10 cellular contexts compared by ENCODE assay signal in genomic region chr14:20998674-20999366, GRCh38. TPM values are rescaled to one million over a fixed set of nuclear protein-coding genes. Genes with fewer than 3 reads are reported as not detected.
DNase-seq lines count a peak whose midpoint lies in the region; ATAC-seq and TF ChIP-seq lines count a peak whose summit lies in the region.
"Had no signal": no experiment of that assay in that cellular context is flagged by ENCODE, and none has a peak within 500 bp of the region (broad histone marks: within the 10 kb centered on the region; RNA-seq: fewer than 3 reads in every experiment).

A gene with protein sequence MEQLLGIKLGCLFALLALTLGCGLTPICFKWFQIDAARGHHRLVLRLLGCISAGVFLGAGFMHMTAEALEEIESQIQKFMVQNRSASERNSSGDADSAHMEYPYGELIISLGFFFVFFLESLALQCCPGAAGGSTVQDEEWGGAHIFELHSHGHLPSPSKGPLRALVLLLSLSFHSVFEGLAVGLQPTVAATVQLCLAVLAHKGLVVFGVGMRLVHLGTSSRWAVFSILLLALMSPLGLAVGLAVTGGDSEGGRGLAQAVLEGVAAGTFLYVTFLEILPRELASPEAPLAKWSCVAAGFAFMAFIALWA (plus strand): TSS chr14:20999293. CDS start chr14:20999447, 154 bp downstream.

- DNase-seq in ELF-1 (ENCODE audit: low read depth, low spot score) (peak; percentile 87), SK-MEL-5 (ENCODE audit: low read depth, low spot score) (peak; percentile 48), left cardiac atrium (peak; percentile 70), psoas muscle (peak in 1 of 2 donors; percentile 52), inferior parietal cortex (ENCODE audit: extremely low spot score) (no peak)
- DNase-seq in activated effector memory CD4-positive, alpha-beta T cell treated with Interleukin-2 at 50 U/mL for 16 hours, result no peak
- DNase-seq in activated CD4-positive, alpha-beta T cell treated with anti-CD3 and anti-CD28 coated beads, Interleukin-2, amount 50 U/mL, for 48 hours, result no peak
- DNase-seq: activated naive CD8-positive, alpha-beta T cell treated with anti-CD3 and anti-CD28 coated beads, Interleukin-2, amount 10 ng/mL, durations not matched to agents 7 days and 5 days had no signal

- WGBS in psoas muscle, 3 donors, result 36 to 48% (median 40%) methylated on average over 6 of the region's 6 CpGs

- peaks cover 19 to 39% of the 10 kb centered on the region in 2 donors for H3K36me3 ChIP-seq in psoas muscle (ENCODE audit: insufficient read depth in 1 of 2, low read depth in 1 of 2)

- no peaks in the 10 kb centered on the region for H3K27me3 ChIP-seq in psoas muscle (ENCODE audit: insufficient read depth in 3 of 3, low read length in 2 of 3)

- H3K9me3 ChIP-seq in psoas muscle, result no peaks in the 10 kb centered on the region

- ATAC-seq in left cardiac atrium (peak; percentile 85 to 90), psoas muscle (peak; percentile 63 to 75 (median 69)), GM21390 (IDR thresholded peaks at IDR 0.05; ENCODE audit: unreplicated experiment) (no peak)
- ATAC-seq: GM12878 had no signal

- H3K4me3 ChIP-seq in psoas muscle, result no peak within 1 kb of the TSS
- H3K4me3 ChIP-seq: GM12878 had no signal

- intact Hi-C loops in left cardiac atrium (cut with DNase I), result no loop called here
- intact Hi-C loops in psoas muscle (cut with DNase I), result no loop called here

- H3K4me1 ChIP-seq in psoas muscle, result no peaks in the 10 kb centered on the region

- H3K27ac ChIP-seq in psoas muscle, result no peak within 1 kb of the TSS

- in situ Hi-C loops in SK-MEL-5 (cut with HindIII; ENCODE audit: low pct_unique_long_range_greater_than_20kb, low sequenced_read_pairs), result no loop called here

- TF ChIP-seq CTCF in psoas muscle (IDR thresholded peaks at IDR 0.05), result no peak

RNA-seq across cellular contexts. Expression of the gene that starts here (rescaled TPM):
- total RNA-seq in SK-MEL-5 (2014; rRNA removed; shearing (Covaris generic)), result not detected in 2 replicates
- not detected in 2 replicates for polyA plus RNA-seq in SK-MEL-5 (2015; cell fraction: cytosol; rRNA removed)
- not detected in 2 replicates for polyA plus RNA-seq in SK-MEL-5 (2015; cell fraction: nucleus; rRNA removed)
- total RNA-seq in left cardiac atrium (not detected), psoas muscle (not detected)
- polyA plus RNA-seq in psoas muscle, result under 1 TPM in 1 of 3 donors, not detected in 2; 0.04 TPM
- total RNA-seq: GM12878 had no signal

Comparison
In these comparisons a context has a peak if more than half of its experiments do, and no peak if none do; other contexts are left out.
1. Peak in DNase-seq in SK-MEL-5; RNA of the gene not detected or under 1 TPM.
2. Peak in DNase-seq and ATAC-seq in left cardiac atrium; RNA of the gene not detected or under 1 TPM.
3. Peak in ATAC-seq in psoas muscle; RNA of the gene not detected or under 1 TPM.